8 cellular contexts compared by ENCODE assay signal in the genomic region with DNA sequence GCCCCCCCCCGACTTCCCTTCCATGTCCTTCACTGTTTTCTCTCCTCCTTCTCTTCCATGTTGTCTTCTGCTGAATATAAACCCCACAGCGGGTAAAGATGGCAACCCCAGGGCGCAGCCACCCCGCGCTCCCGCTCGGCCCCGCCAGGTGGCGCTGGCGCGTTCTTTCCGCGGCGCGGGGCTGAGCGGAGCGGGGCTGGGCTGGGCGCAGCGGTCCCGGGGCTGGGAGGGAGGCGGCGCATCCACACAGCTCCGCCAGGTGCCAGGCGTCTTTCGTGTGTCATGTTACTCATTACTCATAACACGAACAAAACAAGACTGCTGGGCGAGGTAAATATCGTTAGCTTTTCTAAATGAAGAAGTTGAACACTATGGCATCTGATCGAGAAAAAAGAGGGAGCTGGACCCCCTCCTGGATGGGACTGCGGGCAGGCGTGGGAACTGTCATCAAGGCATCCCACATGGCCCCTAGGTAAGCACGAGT.
DNase-seq lines count a peak whose midpoint lies in the region; ATAC-seq and TF ChIP-seq lines count a peak whose summit lies in the region.

No MANE protein-coding gene starts in this region.

- 10 to 13% methylated on average over 32 of the region's 32 CpGs for whole genome bisulfite sequencing in tibial nerve, 2 donors

- TF ChIP-seq CTCF in activated CD8-positive, alpha-beta T cell treated with anti-CD3 and anti-CD28 coated beads for 36 hours (IDR thresholded peaks at IDR 0.05), result peak; percentile 50
- peak in 4 of 5 experiments; percentile 23 to 46 (median 34) for TF ChIP-seq CTCF in tibial nerve (IDR thresholded peaks at IDR 0.05)

- H3K27me3 Mint-ChIP-seq in activated CD4-positive, alpha-beta T cell treated with anti-CD3 and anti-CD28 coated beads for 36 hours, result peaks cover 26% of the 10 kb centered on the region
- H3K27me3 Mint-ChIP-seq in activated CD8-positive, alpha-beta T cell treated with anti-CD3 and anti-CD28 coated beads for 36 hours, result peaks cover 36% of the 10 kb centered on the region

- H3K27me3 ChIP-seq in tibial nerve, result peaks cover 0 to 7% of the 10 kb centered on the region in 2 donors

- no peaks in the 10 kb centered on the region for H3K9me3 Mint-ChIP-seq in activated CD4-positive, alpha-beta T cell treated with anti-CD3 and anti-CD28 coated beads for 36 hours (ENCODE audit: low read depth)
- H3K9me3 Mint-ChIP-seq in activated CD8-positive, alpha-beta T cell treated with anti-CD3 and anti-CD28 coated beads for 36 hours, result no peaks in the 10 kb centered on the region

- H3K4me1 Mint-ChIP-seq in activated CD4-positive, alpha-beta T cell treated with anti-CD3 and anti-CD28 coated beads for 36 hours, result no peaks in the 10 kb centered on the region
- no peaks in the 10 kb centered on the region for H3K4me1 Mint-ChIP-seq in activated CD8-positive, alpha-beta T cell treated with anti-CD3 and anti-CD28 coated beads for 36 hours (ENCODE audit: low read depth)

- no peak for TF ChIP-seq EP300 in tibial nerve (IDR thresholded peaks at IDR 0.05)

- H3K36me3 ChIP-seq in tibial nerve, result no peaks in the 10 kb centered on the region

- H3K9me3 ChIP-seq in tibial nerve, result no peaks in the 10 kb centered on the region

- TF ChIP-seq POLR2A in tibial nerve (IDR thresholded peaks at IDR 0.05), result no peak

- H3K4me1 ChIP-seq in tibial nerve, result peaks cover 0 to 24% (median 3%) of the 10 kb centered on the region in 4 donors

- no peak overlapping the region for H3K4me3 ChIP-seq in tibial nerve

- peak; percentile 87 for ATAC-seq in activated CD4-positive, alpha-beta T cell treated with anti-CD3 and anti-CD28 coated beads for 36 hours
- peak; percentile 45 for ATAC-seq in HG02970 (IDR thresholded peaks at IDR 0.05; ENCODE audit: low FRiP score, unreplicated experiment)
- ATAC-seq in activated CD8-positive, alpha-beta T cell treated with anti-CD3 and anti-CD28 coated beads for 36 hours, result peak; percentile 73
- ATAC-seq in GM21619 (IDR thresholded peaks at IDR 0.05; ENCODE audit: unreplicated experiment), result no peak

- CTCF ChIA-PET in activated CD4-positive, alpha-beta T cell treated with anti-CD3 and anti-CD28 coated beads for 36 hours (lab: Charles Lee), result interaction anchor here (0.6 to 0.9 kb wide), 4 partner anchors 23 to 1249 kb away, joined by 3 read pairs; no protein-coding TSS in a partner anchor
- CTCF ChIA-PET in activated CD8-positive, alpha-beta T cell treated with anti-CD3 and anti-CD28 coated beads for 36 hours (lab: Charles Lee), result interaction anchor here (0.9 to 1.0 kb wide), 2 partner anchors 11 to 14 kb away, joined by 3 read pairs; no protein-coding TSS in a partner anchor

- peak; percentile 70 for DNase-seq in activated CD4-positive, alpha-beta T cell treated with anti-CD3 and anti-CD28 coated beads for 36 hours
- DNase-seq in activated CD4-positive, alpha-beta T cell treated with anti-CD3 and anti-CD28 coated beads, Interleukin-2, amount 50 U/mL, for 1 hour, result no peak
- DNase-seq in activated CD8-positive, alpha-beta T cell treated with anti-CD3 and anti-CD28 coated beads for 36 hours, result peak; percentile 33
- DNase-seq in iPS-NIHi11 (ENCODE audit: low spot score) (peak; percentile 91), tibial nerve (ENCODE audit: low spot score in 2 of 2) (no peak), ureter (ENCODE audit: low spot score) (no peak)

- H3K27ac Mint-ChIP-seq in activated CD4-positive, alpha-beta T cell treated with anti-CD3 and anti-CD28 coated beads for 36 hours, result no peak overlapping the region
- H3K27ac Mint-ChIP-seq in activated CD8-positive, alpha-beta T cell treated with anti-CD3 and anti-CD28 coated beads for 36 hours, result no peak overlapping the region

- H3K27ac ChIP-seq in tibial nerve, result no peak overlapping the region

- H3K36me3 Mint-ChIP-seq in activated CD4-positive, alpha-beta T cell treated with anti-CD3 and anti-CD28 coated beads for 36 hours (ENCODE audit: low read depth), result no peaks in the 10 kb centered on the region
- H3K36me3 Mint-ChIP-seq in activated CD8-positive, alpha-beta T cell treated with anti-CD3 and anti-CD28 coated beads for 36 hours (ENCODE audit: low read depth), result no peaks in the 10 kb centered on the region

- intact Hi-C loops in activated CD4-positive, alpha-beta T cell treated with anti-CD3 and anti-CD28 coated beads for 36 hours (cut with DNase I, micrococcal nuclease), result no loop called here
- intact Hi-C loops in activated CD8-positive, alpha-beta T cell treated with anti-CD3 and anti-CD28 coated beads for 36 hours (cut with micrococcal nuclease), result no loop called here

- no peak overlapping the region for H3K4me3 Mint-ChIP-seq in activated CD4-positive, alpha-beta T cell treated with anti-CD3 and anti-CD28 coated beads for 36 hours
- H3K4me3 Mint-ChIP-seq in activated CD8-positive, alpha-beta T cell treated with anti-CD3 and anti-CD28 coated beads for 36 hours, result no peak overlapping the region

- POLR2A ChIA-PET in activated CD4-positive, alpha-beta T cell treated with anti-CD3 and anti-CD28 coated beads for 36 hours (lab: Charles Lee), result no interaction called here
- POLR2A ChIA-PET in activated CD8-positive, alpha-beta T cell treated with anti-CD3 and anti-CD28 coated beads for 36 hours (lab: Charles Lee), result no interaction called here

Comparison
In these comparisons a context has a peak if more than half of its experiments do, and no peak if none do; other contexts are left out.
1. DNase-seq: peak in activated CD4-positive, alpha-beta T cell treated with anti-CD3 and anti-CD28 coated beads for 36 hours (single experiment), activated CD8-positive, alpha-beta T cell treated with anti-CD3 and anti-CD28 coated beads for 36 hours (single experiment) and iPS-NIHi11 (single experiment); none in activated CD4-positive, alpha-beta T cell treated with anti-CD3 and anti-CD28 coated beads, Interleukin-2, amount 50 U/mL, for 1 hour (single experiment), tibial nerve (0 of 2) and ureter (single experiment).